In the genomic region with DNA sequence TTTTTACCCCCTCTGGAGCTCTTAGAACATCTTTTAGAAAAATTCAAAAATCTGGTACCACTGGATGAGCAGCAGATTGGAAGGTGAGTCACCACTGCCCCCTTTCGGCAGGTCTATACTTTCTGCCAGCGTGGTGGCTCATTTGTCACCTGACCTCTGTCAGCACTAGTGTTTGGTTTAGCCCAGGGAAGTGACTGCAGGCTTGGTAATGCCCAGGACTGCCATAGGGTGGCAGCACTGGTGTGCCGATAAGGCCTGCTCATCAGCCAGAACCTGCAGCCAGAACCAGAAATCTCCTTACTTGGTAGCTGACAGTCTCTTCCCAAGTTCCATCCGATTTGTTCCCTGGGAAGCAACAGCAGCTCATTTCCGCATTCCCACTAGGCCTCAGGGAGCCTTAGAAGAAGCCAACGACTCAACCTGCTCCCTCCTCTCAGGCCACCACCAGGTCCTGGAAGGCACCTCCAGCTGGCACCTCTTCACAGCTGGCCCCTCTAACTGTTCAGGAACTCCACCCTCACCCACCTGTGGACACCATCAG, we compare ENCODE assay signal across 1 cellular context.
TF ChIP-seq lines count a peak whose summit lies in the region.

No MANE protein-coding gene starts in this region.

TF ChIP-seq in HepG2, 621 proteins besides CTCF, POLR2A, EP300 and RAD21 (continued from another document):
- TF ChIP-seq RXRA (CRISPR knock-in tag; IDR thresholded peaks at IDR 0.05): no peak
- TF ChIP-seq, protein P1, sequence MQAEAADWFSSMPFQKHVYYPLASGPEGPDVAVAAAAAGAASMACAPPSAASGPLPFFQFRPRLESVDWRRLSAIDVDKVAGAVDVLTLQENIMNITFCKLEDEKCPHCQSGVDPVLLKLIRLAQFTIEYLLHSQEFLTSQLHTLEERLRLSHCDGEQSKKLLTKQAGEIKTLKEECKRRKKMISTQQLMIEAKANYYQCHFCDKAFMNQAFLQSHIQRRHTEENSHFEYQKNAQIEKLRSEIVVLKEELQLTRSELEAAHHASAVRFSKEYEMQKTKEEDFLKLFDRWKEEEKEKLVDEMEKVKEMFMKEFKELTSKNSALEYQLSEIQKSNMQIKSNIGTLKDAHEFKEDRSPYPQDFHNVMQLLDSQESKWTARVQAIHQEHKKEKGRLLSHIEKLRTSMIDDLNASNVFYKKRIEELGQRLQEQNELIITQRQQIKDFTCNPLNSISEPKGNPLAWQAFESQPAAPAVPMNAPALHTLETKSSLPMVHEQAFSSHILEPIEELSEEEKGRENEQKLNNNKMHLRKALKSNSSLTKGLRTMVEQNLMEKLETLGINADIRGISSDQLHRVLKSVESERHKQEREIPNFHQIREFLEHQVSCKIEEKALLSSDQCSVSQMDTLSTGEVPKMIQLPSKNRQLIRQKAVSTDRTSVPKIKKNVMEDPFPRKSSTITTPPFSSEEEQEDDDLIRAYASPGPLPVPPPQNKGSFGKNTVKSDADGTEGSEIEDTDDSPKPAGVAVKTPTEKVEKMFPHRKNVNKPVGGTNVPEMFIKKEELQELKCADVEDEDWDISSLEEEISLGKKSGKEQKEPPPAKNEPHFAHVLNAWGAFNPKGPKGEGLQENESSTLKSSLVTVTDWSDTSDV (CRISPR knock-in tag; IDR thresholded peaks at IDR 0.05): no peak
- TF ChIP-seq NRL (CRISPR knock-in tag; IDR thresholded peaks at IDR 0.05; ENCODE audit: borderline replicate concordance): no peak
- TF ChIP-seq ZNF788 (CRISPR knock-in tag; IDR thresholded peaks at IDR 0.05; ENCODE audit: borderline replicate concordance): no peak
- TF ChIP-seq, protein P2, sequence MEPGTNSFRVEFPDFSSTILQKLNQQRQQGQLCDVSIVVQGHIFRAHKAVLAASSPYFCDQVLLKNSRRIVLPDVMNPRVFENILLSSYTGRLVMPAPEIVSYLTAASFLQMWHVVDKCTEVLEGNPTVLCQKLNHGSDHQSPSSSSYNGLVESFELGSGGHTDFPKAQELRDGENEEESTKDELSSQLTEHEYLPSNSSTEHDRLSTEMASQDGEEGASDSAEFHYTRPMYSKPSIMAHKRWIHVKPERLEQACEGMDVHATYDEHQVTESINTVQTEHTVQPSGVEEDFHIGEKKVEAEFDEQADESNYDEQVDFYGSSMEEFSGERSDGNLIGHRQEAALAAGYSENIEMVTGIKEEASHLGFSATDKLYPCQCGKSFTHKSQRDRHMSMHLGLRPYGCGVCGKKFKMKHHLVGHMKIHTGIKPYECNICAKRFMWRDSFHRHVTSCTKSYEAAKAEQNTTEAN (CRISPR knock-in tag; conservative IDR thresholded peaks at IDR 0.05): no peak
- TF ChIP-seq ISX (CRISPR knock-in tag; conservative IDR thresholded peaks at IDR 0.05): no peak
- TF ChIP-seq ZNF235 (CRISPR knock-in tag; IDR thresholded peaks at IDR 0.05; ENCODE audit: borderline replicate concordance): no peak
- TF ChIP-seq ZNF572 (CRISPR knock-in tag; IDR thresholded peaks at IDR 0.05): no peak
- no peak for TF ChIP-seq HOXD1 (CRISPR knock-in tag; IDR thresholded peaks at IDR 0.05)
- TF ChIP-seq ARNT (IDR thresholded peaks at IDR 0.05): no peak
- no peak for TF ChIP-seq ZNF713 (CRISPR knock-in tag; IDR thresholded peaks at IDR 0.05)
- no peak for TF ChIP-seq HMGA1 (CRISPR knock-in tag; conservative IDR thresholded peaks at IDR 0.05)
- TF ChIP-seq ZNF121 (CRISPR knock-in tag; IDR thresholded peaks at IDR 0.05): no peak
- TF ChIP-seq, protein P3, sequence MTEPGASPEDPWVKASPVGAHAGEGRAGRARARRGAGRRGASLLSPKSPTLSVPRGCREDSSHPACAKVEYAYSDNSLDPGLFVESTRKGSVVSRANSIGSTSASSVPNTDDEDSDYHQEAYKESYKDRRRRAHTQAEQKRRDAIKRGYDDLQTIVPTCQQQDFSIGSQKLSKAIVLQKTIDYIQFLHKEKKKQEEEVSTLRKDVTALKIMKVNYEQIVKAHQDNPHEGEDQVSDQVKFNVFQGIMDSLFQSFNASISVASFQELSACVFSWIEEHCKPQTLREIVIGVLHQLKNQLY (CRISPR knock-in tag; IDR thresholded peaks at IDR 0.05): no peak
- no peak for TF ChIP-seq TMF1 (CRISPR knock-in tag; IDR thresholded peaks at IDR 0.05; ENCODE audit: low read depth)
- TF ChIP-seq, protein P4, sequence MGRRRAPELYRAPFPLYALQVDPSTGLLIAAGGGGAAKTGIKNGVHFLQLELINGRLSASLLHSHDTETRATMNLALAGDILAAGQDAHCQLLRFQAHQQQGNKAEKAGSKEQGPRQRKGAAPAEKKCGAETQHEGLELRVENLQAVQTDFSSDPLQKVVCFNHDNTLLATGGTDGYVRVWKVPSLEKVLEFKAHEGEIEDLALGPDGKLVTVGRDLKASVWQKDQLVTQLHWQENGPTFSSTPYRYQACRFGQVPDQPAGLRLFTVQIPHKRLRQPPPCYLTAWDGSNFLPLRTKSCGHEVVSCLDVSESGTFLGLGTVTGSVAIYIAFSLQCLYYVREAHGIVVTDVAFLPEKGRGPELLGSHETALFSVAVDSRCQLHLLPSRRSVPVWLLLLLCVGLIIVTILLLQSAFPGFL (CRISPR knock-in tag; IDR thresholded peaks at IDR 0.05): no peak
- no peak for TF ChIP-seq EHMT2 (IDR thresholded peaks at IDR 0.05; ENCODE audit: borderline replicate concordance, low read depth, low read length)
- no peak for TF ChIP-seq ELF4 (CRISPR knock-in tag; IDR thresholded peaks at IDR 0.05; ENCODE audit: borderline replicate concordance)
- peak; percentile 45; the same call in 1 of the 2 replicates for TF ChIP-seq ELF3 (CRISPR knock-in tag; IDR thresholded peaks at IDR 0.05)
- TF ChIP-seq, protein P5, sequence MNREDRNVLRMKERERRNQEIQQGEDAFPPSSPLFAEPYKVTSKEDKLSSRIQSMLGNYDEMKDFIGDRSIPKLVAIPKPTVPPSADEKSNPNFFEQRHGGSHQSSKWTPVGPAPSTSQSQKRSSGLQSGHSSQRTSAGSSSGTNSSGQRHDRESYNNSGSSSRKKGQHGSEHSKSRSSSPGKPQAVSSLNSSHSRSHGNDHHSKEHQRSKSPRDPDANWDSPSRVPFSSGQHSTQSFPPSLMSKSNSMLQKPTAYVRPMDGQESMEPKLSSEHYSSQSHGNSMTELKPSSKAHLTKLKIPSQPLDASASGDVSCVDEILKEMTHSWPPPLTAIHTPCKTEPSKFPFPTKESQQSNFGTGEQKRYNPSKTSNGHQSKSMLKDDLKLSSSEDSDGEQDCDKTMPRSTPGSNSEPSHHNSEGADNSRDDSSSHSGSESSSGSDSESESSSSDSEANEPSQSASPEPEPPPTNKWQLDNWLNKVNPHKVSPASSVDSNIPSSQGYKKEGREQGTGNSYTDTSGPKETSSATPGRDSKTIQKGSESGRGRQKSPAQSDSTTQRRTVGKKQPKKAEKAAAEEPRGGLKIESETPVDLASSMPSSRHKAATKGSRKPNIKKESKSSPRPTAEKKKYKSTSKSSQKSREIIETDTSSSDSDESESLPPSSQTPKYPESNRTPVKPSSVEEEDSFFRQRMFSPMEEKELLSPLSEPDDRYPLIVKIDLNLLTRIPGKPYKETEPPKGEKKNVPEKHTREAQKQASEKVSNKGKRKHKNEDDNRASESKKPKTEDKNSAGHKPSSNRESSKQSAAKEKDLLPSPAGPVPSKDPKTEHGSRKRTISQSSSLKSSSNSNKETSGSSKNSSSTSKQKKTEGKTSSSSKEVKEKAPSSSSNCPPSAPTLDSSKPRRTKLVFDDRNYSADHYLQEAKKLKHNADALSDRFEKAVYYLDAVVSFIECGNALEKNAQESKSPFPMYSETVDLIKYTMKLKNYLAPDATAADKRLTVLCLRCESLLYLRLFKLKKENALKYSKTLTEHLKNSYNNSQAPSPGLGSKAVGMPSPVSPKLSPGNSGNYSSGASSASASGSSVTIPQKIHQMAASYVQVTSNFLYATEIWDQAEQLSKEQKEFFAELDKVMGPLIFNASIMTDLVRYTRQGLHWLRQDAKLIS (CRISPR knock-in tag; IDR thresholded peaks at IDR 0.05): no peak
- no peak for TF ChIP-seq ZNF34 (CRISPR knock-in tag; IDR thresholded peaks at IDR 0.05; ENCODE audit: borderline replicate concordance)
- TF ChIP-seq, protein P6, sequence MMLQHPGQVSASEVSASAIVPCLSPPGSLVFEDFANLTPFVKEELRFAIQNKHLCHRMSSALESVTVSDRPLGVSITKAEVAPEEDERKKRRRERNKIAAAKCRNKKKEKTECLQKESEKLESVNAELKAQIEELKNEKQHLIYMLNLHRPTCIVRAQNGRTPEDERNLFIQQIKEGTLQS (CRISPR knock-in tag; IDR thresholded peaks at IDR 0.05): no peak
